Comparison of ENCODE assay signal across 12 cellular contexts in genomic region chr3:30984855-30985793, GRCh38.
DNase-seq lines count a peak whose midpoint lies in the region; ATAC-seq and TF ChIP-seq lines count a peak whose summit lies in the region.
"Had no signal": no experiment of that assay in that cellular context is flagged by ENCODE, and none has a peak within 500 bp of the region (broad histone marks: within the 10 kb centered on the region; RNA-seq: fewer than 3 reads in every experiment).

No MANE protein-coding gene starts in this region.

- H3K4me1 ChIP-seq in right cardiac atrium (ENCODE audit: control insufficient read depth, insufficient read depth, low read length), result no peaks in the 10 kb centered on the region

- DNase-seq in ACHN (peak; percentile 62), choroid plexus epithelial cell (ENCODE audit: low read depth) (peak; percentile 41), right cardiac atrium (no peak), NCI-H1048 (lab: John Stamatoyannopoulos, UW) (no peak), NCI-H748 treated with DMSO at 0.1 percent for 48 hours (lab: John Stamatoyannopoulos, UW) (no peak), sciatic nerve (ENCODE audit: low spot score) (no peak)
- DNase-seq: activated CD8-positive, alpha-beta T cell treated with anti-CD3 and anti-CD28 coated beads for 36 hours; erythroblast; NCI-H1436 treated with DMSO at 0.1 percent for 48 hours had no signal

- no peak overlapping the region for H3K27ac ChIP-seq in right cardiac atrium (ENCODE audit: low read length)

- no peak for TF ChIP-seq CTCF in choroid plexus epithelial cell (conservative IDR thresholded peaks at IDR 0.05; ENCODE audit: low read depth, low read length)

- intact Hi-C loops in right cardiac atrium (cut with DNase I) (no loop called here), sciatic nerve (cut with DNase I) (no loop called here)

- ATAC-seq in GM19467 (IDR thresholded peaks at IDR 0.05; ENCODE audit: unreplicated experiment) (peak; percentile 74), HG03342 (IDR thresholded peaks at IDR 0.05; ENCODE audit: unreplicated experiment) (peak; percentile 73), right cardiac atrium (no peak), sciatic nerve (no peak)
- ATAC-seq: activated CD8-positive, alpha-beta T cell treated with anti-CD3 and anti-CD28 coated beads for 36 hours; Right ventricle myocardium inferior had no signal

- peaks cover 3% of the 10 kb centered on the region for H3K27me3 ChIP-seq in right cardiac atrium (ENCODE audit: control insufficient read depth, insufficient read depth)

- H3K4me3 ChIP-seq in choroid plexus epithelial cell (ENCODE audit: low read depth, low read length) (no peak overlapping the region), right cardiac atrium (ENCODE audit: low read length) (no peak overlapping the region)

- in situ Hi-C loops in ACHN (cut with HindIII; ENCODE audit: low pct_ligation_motif_present, low pct_unique_long_range_greater_than_20kb, low sequenced_read_pairs), result no loop called here

- 50% methylated on average over 5 of the region's 5 CpGs for WGBS in right cardiac atrium

- no peaks in the 10 kb centered on the region for H3K9me3 ChIP-seq in right cardiac atrium (ENCODE audit: control insufficient read depth, low read length)

Comparison
In these comparisons a context has a peak if more than half of its experiments do, and no peak if none do; other contexts are left out.
1. DNase-seq: peak in ACHN (single experiment) and choroid plexus epithelial cell (single experiment); none in right cardiac atrium (0 of 3), NCI-H1048 (single experiment), NCI-H748 treated with DMSO at 0.1 percent for 48 hours (single experiment) and sciatic nerve (single experiment).
2. ATAC-seq: peak in GM19467 (single experiment) and HG03342 (single experiment); none in right cardiac atrium (0 of 2) and sciatic nerve (single experiment).